Comparison of ENCODE assay signal across 1 cellular context in the genomic region with DNA sequence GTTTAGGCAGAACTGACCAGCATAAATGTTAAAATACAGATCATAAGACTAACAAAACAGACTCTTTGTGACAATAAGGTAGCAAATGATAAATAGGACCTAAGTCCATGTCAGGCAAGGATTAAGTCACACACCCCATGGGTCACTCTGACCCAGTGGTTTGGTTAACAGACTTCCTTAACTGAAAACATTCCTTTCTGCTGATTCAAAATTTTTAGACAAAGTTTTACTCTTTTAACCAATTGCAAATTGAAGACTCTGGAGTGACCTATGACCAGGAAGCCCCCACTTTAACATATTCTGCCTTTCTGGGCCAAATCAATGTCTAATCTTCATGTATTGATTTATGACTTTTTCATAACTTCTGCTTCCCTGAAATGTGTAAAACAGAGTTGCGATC.
TF ChIP-seq lines count a peak whose summit lies in the region.

No MANE protein-coding gene starts in this region.

TF ChIP-seq in endothelial cell of umbilical vein, 7 proteins besides CTCF, POLR2A, EP300 and RAD21 (continued from another document):
- no peak for TF ChIP-seq FOS (IDR thresholded peaks at IDR 0.05; ENCODE audit: borderline replicate concordance, insufficient read depth, low read length)
- no peak for TF ChIP-seq GATA2 (IDR thresholded peaks at IDR 0.05; ENCODE audit: insufficient read depth, insufficient read length, low read depth, low read length)
- TF ChIP-seq JUN (IDR thresholded peaks at IDR 0.05; ENCODE audit: borderline replicate concordance, insufficient read depth, insufficient read length, low read depth) = no peak
- TF ChIP-seq POLR2AphosphoS5 (IDR thresholded peaks at IDR 0.05; ENCODE audit: insufficient read depth, low read depth, low read length) = no peak
